ENCODE assay signal across 1 cellular context in genomic region chr3:66115858-66116654, GRCh38.
TF ChIP-seq lines count a peak whose summit lies in the region.

No MANE protein-coding gene starts in this region.

TF ChIP-seq in HepG2, 621 proteins besides CTCF, POLR2A, EP300 and RAD21 (continued from another document and continues in another):
- TF ChIP-seq HMGXB3 (CRISPR knock-in tag; IDR thresholded peaks at IDR 0.05; ENCODE audit: borderline replicate concordance) = no peak
- no peak for TF ChIP-seq SNAPC5 (CRISPR knock-in tag; IDR thresholded peaks at IDR 0.05; ENCODE audit: borderline replicate concordance)
- 0 out of 2 replicates have a peak, but pooled peaks have one; percentile 26 for TF ChIP-seq HMG20A (CRISPR knock-in tag; IDR thresholded peaks at IDR 0.05; ENCODE audit: borderline replicate concordance)
- no peak for TF ChIP-seq ZKSCAN5 (CRISPR knock-in tag; IDR thresholded peaks at IDR 0.05)
- no peak for TF ChIP-seq MIXL1 (CRISPR knock-in tag; IDR thresholded peaks at IDR 0.05)
- TF ChIP-seq THAP7 (CRISPR knock-in tag; IDR thresholded peaks at IDR 0.05) = no peak
- TF ChIP-seq ADNP (CRISPR knock-in tag; IDR thresholded peaks at IDR 0.05) = no peak
- peak; percentile 29; the same call in 1 of the 2 replicates for TF ChIP-seq HOMEZ (CRISPR knock-in tag; IDR thresholded peaks at IDR 0.05; ENCODE audit: low read depth)
- no peak for TF ChIP-seq ZNF160 (CRISPR knock-in tag; IDR thresholded peaks at IDR 0.05)
- no peak for TF ChIP-seq SMC3 (IDR thresholded peaks at IDR 0.05; ENCODE audit: low read length)
- TF ChIP-seq ZFP90 (CRISPR knock-in tag; IDR thresholded peaks at IDR 0.05; ENCODE audit: borderline replicate concordance) = no peak
- TF ChIP-seq ZBTB3 (CRISPR knock-in tag; IDR thresholded peaks at IDR 0.05; ENCODE audit: borderline replicate concordance, low read depth) = no peak
- TF ChIP-seq ZNF567 (CRISPR knock-in tag; IDR thresholded peaks at IDR 0.05; ENCODE audit: borderline replicate concordance) = no peak
- no peak for TF ChIP-seq GMEB2 (CRISPR knock-in tag; IDR thresholded peaks at IDR 0.05; ENCODE audit: low read depth)
- no peak for TF ChIP-seq POGK (CRISPR knock-in tag; conservative IDR thresholded peaks at IDR 0.05)
- no peak for TF ChIP-seq HMGA1 (CRISPR knock-in tag; conservative IDR thresholded peaks at IDR 0.05)
- no peak for TF ChIP-seq ZNF225 (CRISPR knock-in tag; IDR thresholded peaks at IDR 0.05)
- no peak for TF ChIP-seq ZBTB21 (CRISPR knock-in tag; IDR thresholded peaks at IDR 0.05)
- no peak for TF ChIP-seq ZNF740 (CRISPR knock-in tag; IDR thresholded peaks at IDR 0.05)
- no peak for TF ChIP-seq ZNF768 (CRISPR knock-in tag; IDR thresholded peaks at IDR 0.05)
- TF ChIP-seq MXD3 (CRISPR knock-in tag; IDR thresholded peaks at IDR 0.05) = no peak
- TF ChIP-seq ZNF510 (CRISPR knock-in tag; IDR thresholded peaks at IDR 0.05; ENCODE audit: low read depth) = no peak
- TF ChIP-seq YEATS2 (CRISPR knock-in tag; IDR thresholded peaks at IDR 0.05; ENCODE audit: borderline replicate concordance) = no peak
- no peak for TF ChIP-seq ZNF570 (CRISPR knock-in tag; IDR thresholded peaks at IDR 0.05; ENCODE audit: borderline replicate concordance)
- TF ChIP-seq HNRNPLL (IDR thresholded peaks at IDR 0.05; ENCODE audit: low read depth, low read length, poor library complexity, severe bottlenecking) = no peak
- TF ChIP-seq ZNF614 (CRISPR knock-in tag; IDR thresholded peaks at IDR 0.05; ENCODE audit: borderline replicate concordance) = no peak
- TF ChIP-seq HNF1A (IDR thresholded peaks at IDR 0.05; ENCODE audit: low read depth) = no peak
- no peak for TF ChIP-seq HNF1A (CRISPR knock-in tag; IDR thresholded peaks at IDR 0.05; ENCODE audit: borderline replicate concordance)
- TF ChIP-seq MXD4 (CRISPR knock-in tag; IDR thresholded peaks at IDR 0.05) = no peak
- no peak for TF ChIP-seq TCF7 (IDR thresholded peaks at IDR 0.05; ENCODE audit: low read depth)
- no peak for TF ChIP-seq TGIF2 (CRISPR knock-in tag; IDR thresholded peaks at IDR 0.05)
- no peak for TF ChIP-seq YEATS4 (CRISPR knock-in tag; IDR thresholded peaks at IDR 0.05; ENCODE audit: borderline replicate concordance)
- no peak for TF ChIP-seq THRA (CRISPR knock-in tag; IDR thresholded peaks at IDR 0.05; ENCODE audit: borderline replicate concordance)
- no peak for TF ChIP-seq ZNF792 (CRISPR knock-in tag; IDR thresholded peaks at IDR 0.05)
- TF ChIP-seq HCFC1 (IDR thresholded peaks at IDR 0.05; ENCODE audit: low read depth, low read length) = no peak
- TF ChIP-seq TBX3 (IDR thresholded peaks at IDR 0.05; ENCODE audit: borderline replicate concordance) = no peak
- no peak for TF ChIP-seq KLF9 (CRISPR knock-in tag; IDR thresholded peaks at IDR 0.05; ENCODE audit: low read depth)
- no peak for TF ChIP-seq AFF4 (CRISPR knock-in tag; IDR thresholded peaks at IDR 0.05)
- TF ChIP-seq ZNF782 (CRISPR knock-in tag; IDR thresholded peaks at IDR 0.05; ENCODE audit: borderline replicate concordance) = no peak
- no peak for TF ChIP-seq HOXA7 (CRISPR knock-in tag; IDR thresholded peaks at IDR 0.05)
- TF ChIP-seq ZNF660 (CRISPR knock-in tag; IDR thresholded peaks at IDR 0.05; ENCODE audit: borderline replicate concordance, low read depth) = no peak
